ENCODE assay signal across 14 cellular contexts in the genomic region with DNA sequence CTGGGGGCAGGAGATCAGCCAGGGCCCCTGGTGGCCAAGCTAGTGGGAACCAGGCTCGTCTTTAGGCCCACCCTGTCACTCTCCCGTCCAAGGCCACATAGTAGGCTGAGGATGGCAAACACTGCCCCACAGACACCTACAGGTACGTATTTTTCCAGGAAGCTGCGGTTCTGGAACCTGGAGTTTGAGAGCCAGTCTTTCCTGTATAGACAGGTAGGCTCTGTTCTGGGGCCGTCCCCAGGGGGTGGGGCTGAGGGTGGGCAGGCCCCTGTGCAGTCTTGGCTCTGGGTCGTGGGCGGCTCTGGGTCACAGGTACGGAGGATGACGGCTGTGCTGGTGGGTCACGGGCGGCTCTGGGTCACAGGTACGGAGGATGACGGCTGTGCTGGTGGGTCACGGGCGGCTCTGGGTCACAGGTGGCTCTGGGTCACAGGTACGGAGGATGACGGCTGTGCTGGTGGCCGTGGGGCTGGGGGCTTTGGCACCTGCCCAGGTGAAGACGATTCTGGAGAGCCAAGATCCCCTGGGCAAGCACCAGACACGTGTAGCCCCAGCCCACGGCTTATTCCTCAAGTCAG. TPM values are rescaled to one million over a fixed set of nuclear protein-coding genes. Genes with fewer than 3 reads are reported as not detected.
DNase-seq lines count a peak whose midpoint lies in the region; ATAC-seq and TF ChIP-seq lines count a peak whose summit lies in the region.
"Had no signal": no experiment of that assay in that cellular context is flagged by ENCODE, and none has a peak within 500 bp of the region (broad histone marks: within the 10 kb centered on the region; RNA-seq: fewer than 3 reads in every experiment).

No MANE protein-coding gene starts in this region.

- H3K27me3 Mint-ChIP-seq in activated T-cell treated with anti-CD3 and anti-CD28 coated beads, Interleukin-2, amount 50 U/mL, for 4 hours (ENCODE audit: low read depth): no peaks in the 10 kb centered on the region
- H3K27me3 Mint-ChIP-seq: activated naive CD8-positive, alpha-beta T cell treated with anti-CD3 and anti-CD28 coated beads, Interleukin-2, amount 10 ng/mL, durations not matched to agents 7 days and 5 days had no signal

- TF ChIP-seq CTCF in VCaP (conservative IDR thresholded peaks at IDR 0.05): no peak

- H3K27ac ChIP-seq in VCaP (peak overlapping the region; percentile 96), stomach smooth muscle (ENCODE audit: low read length) (peak overlapping the region; percentile 77)

- no peaks in the 10 kb centered on the region for H3K27me3 ChIP-seq in stomach smooth muscle (ENCODE audit: control insufficient read depth in 1 of 2, insufficient read depth in 2 of 2, low read length in 2 of 2)

- peaks cover 28 to 29% of the 10 kb centered on the region in 2 donors for H3K36me3 ChIP-seq in stomach smooth muscle (ENCODE audit: control insufficient read depth in 2 of 2, insufficient read depth in 2 of 2, low read length in 2 of 2)

- no peak for ATAC-seq in activated T-cell treated with anti-CD3 and anti-CD28 coated beads, Interleukin-2, amount 50 U/mL, for 4 hours
- ATAC-seq in esophagus mucosa (peak; percentile 8), HG02884 (IDR thresholded peaks at IDR 0.05; ENCODE audit: unreplicated experiment) (no peak)

- H3K9me3 Mint-ChIP-seq in activated T-cell treated with anti-CD3 and anti-CD28 coated beads, Interleukin-2, amount 50 U/mL, for 4 hours: no peaks in the 10 kb centered on the region
- H3K9me3 Mint-ChIP-seq: activated naive CD8-positive, alpha-beta T cell treated with anti-CD3 and anti-CD28 coated beads, Interleukin-2, amount 10 ng/mL, durations not matched to agents 7 days and 5 days; nephron progenitor cell had no signal

- no peaks in the 10 kb centered on the region for H3K9me3 ChIP-seq in stomach smooth muscle (ENCODE audit: control insufficient read depth in 2 of 2, low read length in 2 of 2)

- peaks cover 33% of the 10 kb centered on the region for H3K4me1 ChIP-seq in stomach smooth muscle (ENCODE audit: control insufficient read depth, insufficient read depth, low read length)

- peaks cover 16% of the 10 kb centered on the region for H3K4me1 Mint-ChIP-seq in activated T-cell treated with anti-CD3 and anti-CD28 coated beads, Interleukin-2, amount 50 U/mL, for 4 hours (ENCODE audit: low read depth)

- no peak overlapping the region for H3K9ac ChIP-seq in stomach smooth muscle (ENCODE audit: low read length in 2 of 2)

- no peak for DNase-seq in activated T-cell treated with anti-CD3 and anti-CD28 coated beads, Interleukin-2, amount 50 U/mL, for 4 hours
- DNase-seq in activated T-cell treated with anti-CD3 and anti-CD28 coated beads, Interleukin-2, amount 50 U/mL, for 48 hours: no peak
- DNase-seq in kidney glomerular epithelial cell (lab: John Stamatoyannopoulos, UW) (no peak), NCI-H2227 treated with DMSO at 0.1 percent for 48 hours (lab: John Stamatoyannopoulos, UW) (no peak)
- DNase-seq: activated CD4-positive, alpha-beta T cell treated with anti-CD3 and anti-CD28 coated beads for 1 hour; activated naive CD8-positive, alpha-beta T cell treated with anti-CD3 and anti-CD28 coated beads, Interleukin-2, amount 10 ng/mL, durations not matched to agents 7 days and 5 days; islet precursor cell; NCI-H1694; NCI-H748 treated with DMSO at 0.1 percent for 48 hours; nephron progenitor cell had no signal

- H3K36me3 Mint-ChIP-seq in activated T-cell treated with anti-CD3 and anti-CD28 coated beads, Interleukin-2, amount 50 U/mL, for 4 hours (ENCODE audit: insufficient read depth): peaks cover 8% of the 10 kb centered on the region

- peak overlapping the region; percentile 79 for H3K4me3 Mint-ChIP-seq in activated T-cell treated with anti-CD3 and anti-CD28 coated beads, Interleukin-2, amount 50 U/mL, for 4 hours
- H3K4me3 Mint-ChIP-seq: nephron progenitor cell had no signal

- H3K4me3 ChIP-seq in stomach smooth muscle (ENCODE audit: low read length in 2 of 2): no peak overlapping the region

RNA-seq across cellular contexts. Expression of a gene that starts 2.2 kb away (rescaled TPM):
- 10 to 100 TPM; 38.9 to 40.7 (median 39.5) TPM for total RNA-seq in activated T-cell treated with anti-CD3 and anti-CD28 coated beads, Interleukin-2, amount 50 U/mL, for 4 hours
- total RNA-seq in esophagus mucosa: 23.0 TPM

RNA-seq across cellular contexts. Expression of a gene that starts 2.8 kb away (rescaled TPM):
- 10 to 100 TPM; 28.4 to 37.6 (median 30.1) TPM for total RNA-seq in activated T-cell treated with anti-CD3 and anti-CD28 coated beads, Interleukin-2, amount 50 U/mL, for 4 hours
- 35.3 TPM for total RNA-seq in esophagus mucosa

RNA-seq across cellular contexts. Expression of a gene that starts 13.9 kb away (rescaled TPM):
- 100 to 1,000 TPM; 164 to 181 (median 172) TPM for total RNA-seq in activated T-cell treated with anti-CD3 and anti-CD28 coated beads, Interleukin-2, amount 50 U/mL, for 4 hours
- total RNA-seq in esophagus mucosa: 54.0 TPM

RNA-seq across cellular contexts. Expression of a gene that starts 14.0 kb away (rescaled TPM):
- total RNA-seq in activated T-cell treated with anti-CD3 and anti-CD28 coated beads, Interleukin-2, amount 50 U/mL, for 4 hours: 10 to 100 TPM; 16.0 to 18.4 (median 18.1) TPM
- total RNA-seq in esophagus mucosa: 25.1 TPM

RNA-seq across cellular contexts. Expression of a gene that starts 20.5 kb away (rescaled TPM):
- total RNA-seq in activated T-cell treated with anti-CD3 and anti-CD28 coated beads, Interleukin-2, amount 50 U/mL, for 4 hours: under 1 TPM; 0.15 to 0.29 (median 0.19) TPM
- total RNA-seq in esophagus mucosa: 0.56 TPM
